ENCODE assay signal across 16 cellular contexts in the genomic region with DNA sequence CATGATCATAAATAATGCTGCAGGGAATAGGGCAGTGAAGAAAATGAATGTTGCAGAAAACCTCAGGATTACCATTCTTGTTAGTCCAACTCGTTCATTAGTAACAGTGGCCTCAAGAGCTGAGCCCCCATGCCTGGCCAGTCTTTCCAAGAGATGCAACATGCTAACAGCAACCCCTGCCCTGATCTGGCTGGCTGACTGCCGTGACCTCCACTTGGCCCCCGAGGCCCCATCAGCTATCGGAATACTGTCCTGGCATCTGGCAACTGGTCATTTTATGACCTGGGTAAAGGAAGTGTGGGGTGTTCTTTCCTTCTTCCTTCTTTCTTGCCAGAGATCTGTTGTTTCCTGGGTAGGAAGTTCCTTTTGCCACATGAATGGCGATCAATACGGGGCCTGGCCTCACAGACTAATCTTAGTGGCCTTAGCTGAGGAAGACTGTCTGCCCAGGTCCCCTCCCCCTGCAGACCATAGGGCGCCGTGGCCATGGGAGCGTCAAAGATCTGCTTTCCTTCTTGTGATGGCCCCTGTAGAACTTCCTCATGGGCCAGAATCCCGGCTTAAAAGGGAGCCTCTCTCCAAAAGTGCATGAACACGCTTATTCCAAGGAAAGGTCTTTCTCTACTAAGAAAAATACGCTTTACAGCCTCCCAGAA. TPM values are rescaled to one million over a fixed set of nuclear protein-coding genes. Genes with fewer than 3 reads are reported as not detected.
DNase-seq lines count a peak whose midpoint lies in the region; ATAC-seq and TF ChIP-seq lines count a peak whose summit lies in the region.
"Had no signal": no experiment of that assay in that cellular context is flagged by ENCODE, and none has a peak within 500 bp of the region (broad histone marks: within the 10 kb centered on the region; RNA-seq: fewer than 3 reads in every experiment).

No MANE protein-coding gene starts in this region.

- TF ChIP-seq CTCF in colonic mucosa (IDR thresholded peaks at IDR 0.05) (no peak), osteocyte (IDR thresholded peaks at IDR 0.05) (no peak), WERI-Rb-1 (IDR thresholded peaks at IDR 0.05; ENCODE audit: low read depth, low read length) (no peak)

- H3K27me3 ChIP-seq in colonic mucosa (no peaks in the 10 kb centered on the region), WERI-Rb-1 (ENCODE audit: insufficient read depth, low read depth, severe bottlenecking) (no peaks in the 10 kb centered on the region)
- H3K27me3 ChIP-seq: Peyer's patch had no signal

- H3K4me3 Mint-ChIP-seq in activated T-cell treated with anti-CD3 and anti-CD28 coated beads, Interleukin-2, amount 50 U/mL, for 24 hours, result no peak overlapping the region
- H3K4me3 Mint-ChIP-seq in osteocyte (ENCODE audit: unreplicated experiment), result no peak overlapping the region

- H3K4me3 ChIP-seq in colonic mucosa (no peak overlapping the region), WERI-Rb-1 (ENCODE audit: low read depth, low read length) (no peak overlapping the region)
- H3K4me3 ChIP-seq: GM12878, Peyer's patch had no signal

- H3K36me3 ChIP-seq in colonic mucosa (no peaks in the 10 kb centered on the region), WERI-Rb-1 (no peaks in the 10 kb centered on the region)
- H3K36me3 ChIP-seq: Peyer's patch had no signal

- H3K27me3 Mint-ChIP-seq in activated T-cell treated with anti-CD3 and anti-CD28 coated beads, Interleukin-2, amount 50 U/mL, for 24 hours, result no peaks in the 10 kb centered on the region
- H3K27me3 Mint-ChIP-seq in osteocyte (ENCODE audit: unreplicated experiment), result no peaks in the 10 kb centered on the region

- H3K4me1 ChIP-seq in colonic mucosa, result peaks cover 8% of the 10 kb centered on the region

- in situ Hi-C loops in KBM-7 (cut with MboI; ENCODE audit: low pct_unique_long_range_greater_than_20kb, low sequenced_read_pairs), result no loop called here

- no peaks in the 10 kb centered on the region for H3K9me3 Mint-ChIP-seq in activated T-cell treated with anti-CD3 and anti-CD28 coated beads, Interleukin-2, amount 50 U/mL, for 24 hours
- H3K9me3 Mint-ChIP-seq in osteocyte (ENCODE audit: unreplicated experiment), result no peaks in the 10 kb centered on the region

- H3K27ac ChIP-seq in colonic mucosa (no peak overlapping the region), WERI-Rb-1 (no peak overlapping the region)
- H3K27ac ChIP-seq: Peyer's patch had no signal

- peak overlapping the region; percentile 10 for H3K27ac Mint-ChIP-seq in activated T-cell treated with anti-CD3 and anti-CD28 coated beads, Interleukin-2, amount 50 U/mL, for 24 hours
- no peak overlapping the region for H3K27ac Mint-ChIP-seq in osteocyte (ENCODE audit: unreplicated experiment)

- no peak for DNase-seq in activated T-cell treated with anti-CD3 and anti-CD28 coated beads, Interleukin-2, amount 50 U/mL, for 24 hours
- DNase-seq in activated T-cell treated with anti-CD3 and anti-CD28 coated beads, Interleukin-2, amount 50 U/mL, for 1 hour, result no peak
- DNase-seq in KBM-7 (peak; percentile 58), colonic mucosa (peak; percentile 16), osteocyte (ENCODE audit: extremely low spot score, unreplicated experiment) (peak; percentile 80), WERI-Rb-1 (no peak)
- DNase-seq: NCI-H1092 treated with DMSO at 0.1 percent for 48 hours, NCI-H1694, NCI-H2107, NCI-H345, Peyer's patch, Right ventricle myocardium superior had no signal

- H3K9me3 ChIP-seq in colonic mucosa (no peaks in the 10 kb centered on the region), WERI-Rb-1 (ENCODE audit: severe bottlenecking) (no peaks in the 10 kb centered on the region)
- H3K9me3 ChIP-seq: Peyer's patch had no signal

- ATAC-seq in HG02623 (IDR thresholded peaks at IDR 0.05; ENCODE audit: unreplicated experiment), result no peak
- ATAC-seq in HG03565 (IDR thresholded peaks at IDR 0.05; ENCODE audit: unreplicated experiment), result no peak
- ATAC-seq: GM12878, HCT116 had no signal

- no peak overlapping the region for H3K9ac ChIP-seq in colonic mucosa (ENCODE audit: low read depth in 2 of 2, low read length in 2 of 2)

- intact Hi-C loops in colonic mucosa (cut with DNase I), result no loop called here

- H3K36me3 Mint-ChIP-seq in activated T-cell treated with anti-CD3 and anti-CD28 coated beads, Interleukin-2, amount 50 U/mL, for 24 hours (ENCODE audit: low read depth), result no peaks in the 10 kb centered on the region
- no peaks in the 10 kb centered on the region for H3K36me3 Mint-ChIP-seq in osteocyte (ENCODE audit: unreplicated experiment)

- H3K4me1 Mint-ChIP-seq in activated T-cell treated with anti-CD3 and anti-CD28 coated beads, Interleukin-2, amount 50 U/mL, for 24 hours (ENCODE audit: low read depth), result peaks cover 62% of the 10 kb centered on the region
- H3K4me1 Mint-ChIP-seq in osteocyte (ENCODE audit: unreplicated experiment), result peaks cover 43% of the 10 kb centered on the region

RNA-seq across cellular contexts. Expression of a gene that starts 10.6 kb away (rescaled TPM):
- total RNA-seq in colonic mucosa, result 100 to 1,000 TPM in 1 of 2 donors, 10 to 100 TPM in 1; 88.1 to 158 TPM
- 0.21 and 0.99 TPM in 2 replicates for total RNA-seq in osteocyte

RNA-seq across cellular contexts. Expression of a gene that starts 14.0 kb away (rescaled TPM):
- total RNA-seq in colonic mucosa (1,000 to 10,000 TPM; 2,226 to 3,150 TPM), osteocyte (2,436 and 2,534 TPM in 2 replicates)

Comparison
In these comparisons a context has a peak if more than half of its experiments do, and no peak if none do; other contexts are left out.
1. DNase-seq: peak in KBM-7 (single experiment), colonic mucosa (single experiment) and osteocyte (single experiment); none in activated T-cell treated with anti-CD3 and anti-CD28 coated beads, Interleukin-2, amount 50 U/mL, for 24 hours (single experiment), activated T-cell treated with anti-CD3 and anti-CD28 coated beads, Interleukin-2, amount 50 U/mL, for 1 hour (single experiment) and WERI-Rb-1 (single experiment).
2. RNA of a gene that starts 10.6 kb away (total RNA-seq): 88.1 to 158 TPM in colonic mucosa; 0.21 to 0.99 TPM in osteocyte; every median in the first group is over 10 times any median in the second.